In the genomic region with DNA sequence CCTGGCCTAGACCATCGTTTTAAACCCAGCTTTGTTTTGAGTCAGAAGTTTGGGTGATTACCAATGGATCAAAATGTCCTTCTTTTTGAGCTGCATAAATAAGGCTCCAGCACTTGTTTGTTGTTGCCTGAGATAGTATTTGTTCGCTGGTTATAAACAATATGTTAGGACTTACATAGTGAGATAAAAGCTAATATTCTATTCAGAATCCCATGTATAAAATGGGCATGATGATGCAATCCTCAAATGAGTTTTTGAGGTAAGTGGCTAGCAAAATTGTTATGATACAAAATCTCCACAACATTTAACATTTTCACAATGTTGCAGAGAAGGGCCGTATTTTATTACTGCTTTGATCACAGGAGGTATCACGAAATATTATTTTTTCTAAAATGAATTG, we compare ENCODE assay signal across 7 cellular contexts. TPM values are rescaled to one million over a fixed set of nuclear protein-coding genes. Genes with fewer than 3 reads are reported as not detected.
"Had no signal": no experiment of that assay in that cellular context is flagged by ENCODE, and none has a peak within 500 bp of the region (broad histone marks: within the 10 kb centered on the region; RNA-seq: fewer than 3 reads in every experiment).

No MANE protein-coding gene starts in this region.

- FAIRE-seq: H54 had no signal

- H3K4me2 ChIP-seq: GM23338 had no signal

- H2AFZ ChIP-seq: GM23338 had no signal

- H3K4me3 ChIP-seq: GM23338 had no signal

- DNase-seq: H9, HCEC 1CT, KG1 had no signal

- ATAC-seq: GM23338 had no signal

RNA-seq across cellular contexts. Expression of a gene that starts 48.5 kb away (rescaled TPM):
- total RNA-seq: HT1080 had no signal
- polyA plus RNA-seq: IgD-negative memory B cell had no signal
